9 cellular contexts compared by ENCODE assay signal in the genomic region with DNA sequence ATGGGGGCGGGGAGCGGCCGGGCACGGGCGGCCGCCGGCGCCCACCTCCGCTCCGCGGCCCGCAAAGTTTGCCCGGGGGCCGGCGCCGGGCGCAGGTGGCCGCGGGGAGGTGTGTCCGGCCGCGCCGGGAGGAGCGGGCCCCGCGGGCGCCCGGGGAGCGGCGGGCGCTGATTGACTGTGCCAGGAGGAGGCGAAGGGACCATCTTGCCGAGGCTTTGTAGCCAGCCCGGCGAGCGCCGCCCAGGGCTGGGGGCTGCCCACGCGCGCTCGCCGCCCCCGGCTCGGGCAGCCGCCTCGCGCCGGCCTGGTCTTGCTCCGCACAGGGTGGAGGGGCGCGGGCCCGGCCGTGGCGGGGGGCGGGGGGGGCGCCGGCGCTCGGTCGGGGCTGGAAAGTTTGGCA. TPM values are rescaled to one million over a fixed set of nuclear protein-coding genes. Genes with fewer than 3 reads are reported as not detected.
DNase-seq lines count a peak whose midpoint lies in the region; ATAC-seq and TF ChIP-seq lines count a peak whose summit lies in the region.
"Had no signal": no experiment of that assay in that cellular context is flagged by ENCODE, and none has a peak within 500 bp of the region (broad histone marks: within the 10 kb centered on the region; RNA-seq: fewer than 3 reads in every experiment).

No MANE protein-coding gene starts in this region.

- no peaks in the 10 kb centered on the region for H3K9me3 Mint-ChIP-seq in osteocyte (ENCODE audit: unreplicated experiment)

- no peak overlapping the region for H3K4me3 Mint-ChIP-seq in osteocyte (ENCODE audit: unreplicated experiment)

- H3K27me3 ChIP-seq in lower lobe of right lung (ENCODE audit: low read depth) (peaks cover 34% of the 10 kb centered on the region), aorta (ENCODE audit: control insufficient read depth in 1 of 2, insufficient read depth in 2 of 2, low read length in 1 of 2) (no peaks in the 10 kb centered on the region)

- peaks cover 19% of the 10 kb centered on the region for H3K4me1 ChIP-seq in lower lobe of right lung
- H3K4me1 ChIP-seq in aorta (ENCODE audit: control insufficient read depth in 1 of 2, insufficient read depth in 2 of 2, low read length in 2 of 2): no peaks in the 10 kb centered on the region

- in situ Hi-C loops in astrocyte of the spinal cord (cut with HindIII; ENCODE audit: low sequenced_read_pairs): loop anchor here (25.0 kb wide), 1 partner anchor 176 kb away; no protein-coding TSS in a partner anchor

- peak in 1 of 2 donors; percentile 8 for ATAC-seq in lower lobe of right lung
- no peak for ATAC-seq in aorta (ENCODE audit: low FRiP score)

- H3K36me3 ChIP-seq in lower lobe of right lung: no peaks in the 10 kb centered on the region
- H3K36me3 ChIP-seq in aorta (ENCODE audit: control insufficient read depth in 1 of 2, insufficient read depth in 2 of 2, low read length in 1 of 2): no peaks in the 10 kb centered on the region

- H3K27me3 Mint-ChIP-seq in osteocyte (ENCODE audit: unreplicated experiment): no peaks in the 10 kb centered on the region

- TF ChIP-seq CTCF in astrocyte of the spinal cord (IDR thresholded peaks at IDR 0.05; ENCODE audit: low read depth, low read length) (no peak), lower lobe of right lung (IDR thresholded peaks at IDR 0.05) (no peak), osteocyte (IDR thresholded peaks at IDR 0.05) (no peak)

- H3K27ac ChIP-seq in lower lobe of right lung (no peak overlapping the region), aorta (ENCODE audit: low read depth in 1 of 2, low read length in 2 of 2) (no peak overlapping the region)

- no peaks in the 10 kb centered on the region for H3K36me3 Mint-ChIP-seq in osteocyte (ENCODE audit: unreplicated experiment)

- H3K9me3 ChIP-seq in lower lobe of right lung: no peaks in the 10 kb centered on the region
- no peaks in the 10 kb centered on the region for H3K9me3 ChIP-seq in aorta (ENCODE audit: control insufficient read depth, low read length)

- peak; percentile 11 for DNase-seq in stimulated activated CD4-positive, alpha-beta T cell treated with anti-CD3 and anti-CD28 coated beads, Interleukin-15, amount 100 ng/mL, for 24 hours
- DNase-seq in stimulated activated CD4-positive, alpha-beta T cell treated with anti-CD3 and anti-CD28 coated beads, Interleukin-4, amount 100 ng/mL, for 1 hour: no peak
- DNase-seq in astrocyte of the spinal cord (ENCODE audit: low read depth, low spot score) (no peak), lower lobe of right lung (no peak), aorta (no peak), kidney tubule cell (ENCODE audit: low spot score) (no peak), NCI-H446 (lab: John Stamatoyannopoulos, UW) (no peak), osteocyte (ENCODE audit: extremely low spot score, unreplicated experiment) (no peak)

- H3K4me3 ChIP-seq in astrocyte of the spinal cord (ENCODE audit: low read depth, low read length): peak overlapping the region; percentile 58
- H3K4me3 ChIP-seq in lower lobe of right lung: peak overlapping the region; percentile 56
- peak overlapping the region; percentile 60 to 78 for H3K4me3 ChIP-seq in aorta (ENCODE audit: low read length in 2 of 2)

- 0 to 1% methylated on average over 16 to 60 of the region's 60 CpGs for WGBS in aorta, 2 donors

- no peak overlapping the region for H3K27ac Mint-ChIP-seq in osteocyte (ENCODE audit: unreplicated experiment)

- peaks cover 21% of the 10 kb centered on the region for H3K4me1 Mint-ChIP-seq in osteocyte (ENCODE audit: unreplicated experiment)

- intact Hi-C loops in lower lobe of right lung (cut with DNase I): no loop called here
- intact Hi-C loops in aorta (cut with DNase I): no loop called here

RNA-seq across cellular contexts. Expression of gene EPHB2, which starts 0.4 kb away (rescaled TPM):
- total RNA-seq in lower lobe of right lung: 5.0 TPM
- 10 to 100 TPM in 1 of 2 donors, 1 to 10 TPM in 1; 5.5 to 16.6 TPM for total RNA-seq in aorta
- under 1 TPM; 0.87 to 0.88 TPM for polyA plus RNA-seq in aorta
- 32.5 and 33.6 TPM in 2 replicates for total RNA-seq in osteocyte
- total RNA-seq: T-helper 2 cell treated with Interferon-gamma antibody and Interleukin-4, amounts not matched to agents 100 ng/mL and 5 ng/mL, for 36 hours had no signal

RNA-seq across cellular contexts. Expression of gene C1QB, which starts 58.0 kb away (rescaled TPM):
- total RNA-seq in lower lobe of right lung (1,524 TPM), aorta (100 to 1,000 TPM; 225 to 310 TPM), osteocyte (not detected in 2 replicates)
- 100 to 1,000 TPM in 1 of 2 donors, 10 to 100 TPM in 1; 84.7 to 425 TPM for polyA plus RNA-seq in aorta
- total RNA-seq: T-helper 2 cell treated with Interferon-gamma antibody and Interleukin-4, amounts not matched to agents 100 ng/mL and 5 ng/mL, for 36 hours had no signal

Comparison
In these comparisons a context has a peak if more than half of its experiments do, and no peak if none do; other contexts are left out.
1. RNA of gene C1QB, which starts 58.0 kb away (total RNA-seq): 1,524 TPM in lower lobe of right lung (single experiment) and 225 to 310 TPM in aorta; not detected in osteocyte; every median in the first group is over 100 times any median in the second.
2. Peak in every context shown above with its lines, with median percentiles within 50 percentile points of each other: H3K4me3 ChIP-seq.